ENCODE assay signal across 8 cellular contexts in the genomic region with DNA sequence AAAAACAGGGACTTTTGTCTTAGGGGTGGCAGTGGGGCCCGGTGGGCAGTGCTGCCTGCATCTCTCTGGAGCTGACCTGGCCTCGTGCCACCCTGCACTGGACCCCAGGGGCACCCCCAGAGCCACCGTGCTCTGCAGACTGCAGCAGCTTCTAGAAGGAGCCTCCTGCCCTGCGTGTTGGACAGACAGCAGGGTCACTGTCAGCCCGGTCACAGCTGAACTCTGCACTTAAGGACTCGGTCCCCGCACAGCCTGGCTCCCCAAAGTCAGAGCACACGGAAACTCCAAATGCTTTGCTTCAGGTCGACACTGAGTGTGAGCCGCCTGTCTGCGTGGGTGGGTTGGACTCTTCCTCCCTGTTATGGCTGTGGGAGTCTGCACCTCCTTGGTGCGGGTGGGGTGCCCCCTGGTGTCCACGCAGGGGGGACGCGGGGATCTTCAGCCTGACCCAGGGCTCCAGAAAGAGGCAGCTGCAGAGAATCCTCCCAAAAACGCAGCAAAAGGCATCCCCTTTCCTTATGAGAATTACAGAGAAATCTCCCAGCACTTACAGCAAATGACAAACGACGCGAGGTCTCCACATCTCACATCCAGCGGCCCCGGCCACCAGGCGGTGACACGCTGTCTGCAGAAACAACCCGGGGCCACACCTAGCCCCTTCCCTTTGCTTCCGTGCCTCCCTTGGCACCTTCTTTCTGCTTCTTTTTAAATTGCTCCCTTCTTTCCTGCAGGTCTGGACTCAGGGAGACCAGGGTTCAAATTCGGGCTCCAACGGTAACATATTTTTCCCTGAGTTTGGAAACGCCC. TPM values are rescaled to one million over a fixed set of nuclear protein-coding genes. Genes with fewer than 3 reads are reported as not detected.
A peak's percentile ranks its signal among the peaks of the same experiment; 100 is the strongest.
DNase-seq lines count a peak whose midpoint lies in the region; ATAC-seq and TF ChIP-seq lines count a peak whose summit lies in the region.

No MANE protein-coding gene starts in this region.

- no peak overlapping the region for H3K9ac ChIP-seq in Karpas-422 (ENCODE audit: low read length)

- peak; percentile 82 to 91 for TF ChIP-seq CTCF in Caco-2 (IDR thresholded peaks at IDR 0.05; ENCODE audit: insufficient read depth in 1 of 2, low read depth in 1 of 2, low read length in 1 of 2, severe bottlenecking in 1 of 2, unreplicated experiment in 1 of 2)

- CTCF ChIA-PET in Caco-2 (lab: Charles Lee), result interaction anchor here (0.6 to 1.3 kb wide), 6 partner anchors 33 to 202 kb away, joined by 3 to 5 read pairs (median 4); no protein-coding TSS in a partner anchor

- no peaks in the 10 kb centered on the region for H3K4me1 Mint-ChIP-seq in Caco-2 (ENCODE audit: low read depth, unreplicated experiment)
- no peaks in the 10 kb centered on the region for H3K4me1 Mint-ChIP-seq in stimulated activated effector memory CD8-positive, alpha-beta T cell treated with anti-CD3 and anti-CD28 coated beads, Interleukin-12 subunit alpha, Interleukin-12 subunit beta, amount 100 ng/mL, for 72 hours

- no peak overlapping the region for H3K27ac ChIP-seq in Karpas-422 (ENCODE audit: low read length)

- POLR2A ChIA-PET in Caco-2 (lab: Charles Lee), result no interaction called here

- H3K27me3 Mint-ChIP-seq in Caco-2 (ENCODE audit: insufficient read depth, unreplicated experiment), result no peaks in the 10 kb centered on the region

- H3K4me2 ChIP-seq in Karpas-422 (ENCODE audit: low read depth, low read length, poor library complexity, severe bottlenecking), result no peak overlapping the region

- H3K27me3 ChIP-seq in Caco-2 (replicated peaks; ENCODE audit: control insufficient read depth, insufficient read depth, low read length), result no peaks in the 10 kb centered on the region
- no peaks in the 10 kb centered on the region for H3K27me3 ChIP-seq in Karpas-422 (ENCODE audit: low read length)

- H3K9me3 ChIP-seq in Caco-2 (peaks cover 6% of the 10 kb centered on the region; the same call in 1 of the 2 replicates), Karpas-422 (ENCODE audit: low read length) (no peaks in the 10 kb centered on the region; the same call in 1 of the 2 replicates)

- intact Hi-C loops in Caco-2 (cut with micrococcal nuclease; ENCODE audit: unreplicated experiment), result loop anchor here (2.0 to 10.0 kb wide), 5 partner anchors 37 to 291 kb away; a partner anchor contains a TSS

- no peak overlapping the region for H2AFZ ChIP-seq in Karpas-422 (ENCODE audit: low read length)

- peak; percentile 36 for ATAC-seq in stimulated activated effector memory CD8-positive, alpha-beta T cell treated with anti-CD3 and anti-CD28 coated beads, Interleukin-12 subunit alpha, Interleukin-12 subunit beta, amount 100 ng/mL, for 72 hours
- ATAC-seq in GM19452 (IDR thresholded peaks at IDR 0.05; ENCODE audit: unreplicated experiment) (no peak), HG02759 (IDR thresholded peaks at IDR 0.05; ENCODE audit: unreplicated experiment) (no peak)

- H3K27ac Mint-ChIP-seq in Caco-2 (ENCODE audit: unreplicated experiment), result peak overlapping the region; percentile 19
- no peak overlapping the region for H3K27ac Mint-ChIP-seq in stimulated activated effector memory CD8-positive, alpha-beta T cell treated with anti-CD3 and anti-CD28 coated beads, Interleukin-12 subunit alpha, Interleukin-12 subunit beta, amount 100 ng/mL, for 72 hours

- peak; percentile 69 to 83 for DNase-seq in Caco-2
- peak; percentile 66 for DNase-seq in Karpas-422
- DNase-seq in amygdala (lab: John Stamatoyannopoulos, UW), result peak in 31 of 56 donors; percentile 9 to 69 (median 32)
- DNase-seq in islet precursor cell, result peak; percentile 77
- no peak for DNase-seq in stimulated activated effector memory CD8-positive, alpha-beta T cell treated with anti-CD3 and anti-CD28 coated beads, Interleukin-12 subunit alpha, Interleukin-12 subunit beta, amount 100 ng/mL, for 72 hours (ENCODE audit: low spot score in 2 of 2)
- no peak for DNase-seq in activated gamma-delta T cell treated with Interleukin-2 at 50 U/mL for 16 hours

- H3K79me2 ChIP-seq in Karpas-422 (ENCODE audit: low read length), result no peaks in the 10 kb centered on the region

- H3K36me3 ChIP-seq in Caco-2 (ENCODE audit: control insufficient read depth, insufficient read depth, low read length) (no peaks in the 10 kb centered on the region), Karpas-422 (ENCODE audit: insufficient read depth, low read length) (no peaks in the 10 kb centered on the region)

- H3K4me1 ChIP-seq in Caco-2 (no peaks in the 10 kb centered on the region), Karpas-422 (ENCODE audit: low read length) (no peaks in the 10 kb centered on the region)

- BruUV-seq in Caco-2 (replicated peaks; lab: Mats Ljungman, UMichigan), result no TSS peak

- H3K9me2 ChIP-seq in Karpas-422 (replicated peaks; ENCODE audit: insufficient read depth, low read length), result no peaks in the 10 kb centered on the region

- H3K4me3 ChIP-seq in Caco-2 (ENCODE audit: low read depth, low read length) (peak overlapping the region; percentile 15; the same call in 1 of the 2 replicates), Karpas-422 (ENCODE audit: low read length) (no peak overlapping the region)

- H3K4me3 Mint-ChIP-seq in Caco-2 (ENCODE audit: unreplicated experiment), result no peak overlapping the region
- no peak overlapping the region for H3K4me3 Mint-ChIP-seq in stimulated activated effector memory CD8-positive, alpha-beta T cell treated with anti-CD3 and anti-CD28 coated beads, Interleukin-12 subunit alpha, Interleukin-12 subunit beta, amount 100 ng/mL, for 72 hours

- H4K20me1 ChIP-seq in Karpas-422 (ENCODE audit: insufficient read depth, low read depth, low read length), result no peaks in the 10 kb centered on the region

- H3K36me3 Mint-ChIP-seq in Caco-2 (ENCODE audit: insufficient read depth, unreplicated experiment), result no peaks in the 10 kb centered on the region
- H3K36me3 Mint-ChIP-seq in stimulated activated effector memory CD8-positive, alpha-beta T cell treated with anti-CD3 and anti-CD28 coated beads, Interleukin-12 subunit alpha, Interleukin-12 subunit beta, amount 100 ng/mL, for 72 hours, result no peaks in the 10 kb centered on the region

- H3K9me3 Mint-ChIP-seq in Caco-2 (ENCODE audit: unreplicated experiment), result no peaks in the 10 kb centered on the region
- H3K9me3 Mint-ChIP-seq in stimulated activated effector memory CD8-positive, alpha-beta T cell treated with anti-CD3 and anti-CD28 coated beads, Interleukin-12 subunit alpha, Interleukin-12 subunit beta, amount 100 ng/mL, for 72 hours, result no peaks in the 10 kb centered on the region

RNA-seq across cellular contexts. Expression of a gene that starts 36.3 kb away (rescaled TPM):
- 18.6 and 21.1 TPM in 2 replicates for total RNA-seq in Caco-2 (2022)
- not detected in 2 replicates for total RNA-seq in Karpas-422 (2014; rRNA removed; shearing (Covaris generic); ENCODE audit: low replicate concordance)

Comparison
In these comparisons a context has a peak if more than half of its experiments do, and no peak if none do; other contexts are left out.
1. DNase-seq: peak in Caco-2 (2 of 2), Karpas-422 (single experiment), amygdala (31 of 56) and islet precursor cell (single experiment); none in stimulated activated effector memory CD8-positive, alpha-beta T cell treated with anti-CD3 and anti-CD28 coated beads, Interleukin-12 subunit alpha, Interleukin-12 subunit beta, amount 100 ng/mL, for 72 hours (0 of 2) and activated gamma-delta T cell treated with Interleukin-2 at 50 U/mL for 16 hours (single experiment).
2. RNA of a gene that starts 36.3 kb away (total RNA-seq): 18.6 to 21.1 TPM in Caco-2; not detected in Karpas-422; every median in the first group is over 10 times any median in the second.